10 cellular contexts compared by ENCODE assay signal in the genomic region with DNA sequence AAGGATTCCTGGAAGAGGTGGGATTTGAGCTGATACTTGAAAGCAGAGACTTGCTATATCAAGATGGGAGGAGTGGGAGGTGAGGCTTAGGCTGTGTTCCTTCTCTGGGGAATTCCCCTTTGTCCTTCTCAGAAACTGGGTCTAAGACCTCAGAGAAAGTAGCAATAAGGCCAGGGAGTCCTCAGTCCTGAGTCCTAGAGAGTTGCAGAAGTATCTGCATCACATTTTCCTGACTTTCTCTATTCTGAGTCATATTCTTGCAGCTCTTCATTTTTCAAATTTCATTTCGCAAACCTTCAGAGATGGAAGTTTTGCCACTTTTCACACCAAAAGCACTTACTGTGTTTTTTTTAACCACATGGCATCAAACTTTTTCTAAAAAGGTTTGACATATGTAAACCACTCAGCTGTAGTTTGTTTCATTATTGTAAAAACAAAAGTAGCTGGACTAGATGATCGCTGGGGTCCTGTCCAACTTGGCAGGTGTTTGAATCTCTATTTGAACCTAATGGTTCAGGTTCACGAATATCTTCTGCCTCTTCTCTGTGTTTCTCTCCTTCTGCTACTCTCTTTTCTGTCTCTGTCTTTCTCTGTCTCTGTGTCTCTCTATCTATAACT. TPM values are rescaled to one million over a fixed set of nuclear protein-coding genes. Genes with fewer than 3 reads are reported as not detected.
A peak's percentile ranks its signal among the peaks of the same experiment; 100 is the strongest.
DNase-seq lines count a peak whose midpoint lies in the region; ATAC-seq and TF ChIP-seq lines count a peak whose summit lies in the region.
"Had no signal": no experiment of that assay in that cellular context is flagged by ENCODE, and none has a peak within 500 bp of the region (broad histone marks: within the 10 kb centered on the region; RNA-seq: fewer than 3 reads in every experiment).

No MANE protein-coding gene starts in this region.

- intact Hi-C loops in activated CD8-positive, alpha-beta T cell treated with anti-CD3 and anti-CD28 coated beads for 36 hours (cut with micrococcal nuclease), result no loop called here

- TF ChIP-seq CTCF in activated CD8-positive, alpha-beta T cell treated with anti-CD3 and anti-CD28 coated beads for 36 hours (IDR thresholded peaks at IDR 0.05), result no peak

- peak overlapping the region; percentile 6 for H3K27ac Mint-ChIP-seq in activated CD8-positive, alpha-beta T cell treated with anti-CD3 and anti-CD28 coated beads for 36 hours
- no peak overlapping the region for H3K27ac Mint-ChIP-seq in activated CD8-positive, alpha-beta T cell treated with anti-CD3 and anti-CD28 coated beads, Interleukin-2, amount 10 ng/mL, durations not matched to agents 7 days and 5 days
- peak overlapping the region; percentile 9 for H3K27ac Mint-ChIP-seq in activated naive CD8-positive, alpha-beta T cell
- no peak overlapping the region for H3K27ac Mint-ChIP-seq in stimulated activated effector memory CD8-positive, alpha-beta T cell treated with anti-CD3 and anti-CD28 coated beads, Interleukin-12 subunit alpha, Interleukin-12 subunit beta, amount 100 ng/mL, for 72 hours

- CTCF ChIA-PET in activated CD8-positive, alpha-beta T cell treated with anti-CD3 and anti-CD28 coated beads for 36 hours (lab: Charles Lee), result interaction anchor here (0.9 to 1.4 kb wide), 4 partner anchors 9 to 298 kb away, joined by 3 to 4 read pairs (median 4); no protein-coding TSS in a partner anchor
- CTCF ChIA-PET in activated CD8-positive, alpha-beta T cell treated with anti-CD3 and anti-CD28 coated beads, Interleukin-2, amount 10 ng/mL, durations not matched to agents 7 days and 5 days (lab: Charles Lee), result interaction anchor here (1.1 to 2.6 kb wide), 5 partner anchors 25 to 232 kb away, joined by 3 to 7 read pairs (median 3); no protein-coding TSS in a partner anchor

- H3K36me3 Mint-ChIP-seq in activated CD8-positive, alpha-beta T cell treated with anti-CD3 and anti-CD28 coated beads for 36 hours (ENCODE audit: low read depth), result no peaks in the 10 kb centered on the region
- no peaks in the 10 kb centered on the region for H3K36me3 Mint-ChIP-seq in activated CD8-positive, alpha-beta T cell treated with anti-CD3 and anti-CD28 coated beads, Interleukin-2, amount 10 ng/mL, durations not matched to agents 7 days and 5 days (ENCODE audit: low read depth)
- H3K36me3 Mint-ChIP-seq in activated naive CD8-positive, alpha-beta T cell, result no peaks in the 10 kb centered on the region
- no peaks in the 10 kb centered on the region for H3K36me3 Mint-ChIP-seq in stimulated activated effector memory CD8-positive, alpha-beta T cell treated with anti-CD3 and anti-CD28 coated beads, Interleukin-12 subunit alpha, Interleukin-12 subunit beta, amount 100 ng/mL, for 72 hours

- H3K9me3 Mint-ChIP-seq in activated CD8-positive, alpha-beta T cell treated with anti-CD3 and anti-CD28 coated beads for 36 hours, result no peaks in the 10 kb centered on the region
- H3K9me3 Mint-ChIP-seq in activated CD8-positive, alpha-beta T cell treated with anti-CD3 and anti-CD28 coated beads, Interleukin-2, amount 10 ng/mL, durations not matched to agents 7 days and 5 days (ENCODE audit: insufficient read depth), result no peaks in the 10 kb centered on the region
- no peaks in the 10 kb centered on the region for H3K9me3 Mint-ChIP-seq in activated naive CD8-positive, alpha-beta T cell (ENCODE audit: low read depth)
- H3K9me3 Mint-ChIP-seq in stimulated activated effector memory CD8-positive, alpha-beta T cell treated with anti-CD3 and anti-CD28 coated beads, Interleukin-12 subunit alpha, Interleukin-12 subunit beta, amount 100 ng/mL, for 72 hours, result no peaks in the 10 kb centered on the region

- ATAC-seq in activated CD8-positive, alpha-beta T cell treated with anti-CD3 and anti-CD28 coated beads for 36 hours, result peak; percentile 88
- no peak for ATAC-seq in activated CD8-positive, alpha-beta T cell treated with anti-CD3 and anti-CD28 coated beads, Interleukin-2, amount 10 ng/mL, durations not matched to agents 7 days and 5 days
- ATAC-seq in GM21723 (IDR thresholded peaks at IDR 0.05; ENCODE audit: unreplicated experiment) (peak; percentile 72), SK-N-SH treated with all-trans-retinoic acid at 6 μM for 48 hours (no peak)
- ATAC-seq in stimulated activated effector memory CD8-positive, alpha-beta T cell treated with anti-CD3 and anti-CD28 coated beads, Interleukin-12 subunit alpha, Interleukin-12 subunit beta, amount 100 ng/mL, for 72 hours, result peak; percentile 89

- POLR2A ChIA-PET in activated CD8-positive, alpha-beta T cell treated with anti-CD3 and anti-CD28 coated beads for 36 hours (lab: Charles Lee), result interaction anchor here (0.7 to 1.5 kb wide), 4 partner anchors 14 to 153 kb away, joined by 3 read pairs; no protein-coding TSS in a partner anchor
- POLR2A ChIA-PET in activated CD8-positive, alpha-beta T cell treated with anti-CD3 and anti-CD28 coated beads, Interleukin-2, amount 10 ng/mL, durations not matched to agents 7 days and 5 days (lab: Charles Lee), result interaction anchor here (0.6 kb wide), 1 partner anchor 96 kb away, joined by 3 read pairs; no protein-coding TSS in a partner anchor

- H3K4me3 Mint-ChIP-seq in activated CD8-positive, alpha-beta T cell treated with anti-CD3 and anti-CD28 coated beads for 36 hours, result no peak overlapping the region
- H3K4me3 Mint-ChIP-seq in activated CD8-positive, alpha-beta T cell treated with anti-CD3 and anti-CD28 coated beads, Interleukin-2, amount 10 ng/mL, durations not matched to agents 7 days and 5 days, result no peak overlapping the region
- no peak overlapping the region for H3K4me3 Mint-ChIP-seq in activated naive CD8-positive, alpha-beta T cell
- peak overlapping the region; percentile 44 for H3K4me3 Mint-ChIP-seq in stimulated activated effector memory CD8-positive, alpha-beta T cell treated with anti-CD3 and anti-CD28 coated beads, Interleukin-12 subunit alpha, Interleukin-12 subunit beta, amount 100 ng/mL, for 72 hours

- H3K4me1 Mint-ChIP-seq in activated CD8-positive, alpha-beta T cell treated with anti-CD3 and anti-CD28 coated beads for 36 hours (ENCODE audit: low read depth), result peaks cover 34% of the 10 kb centered on the region
- H3K4me1 Mint-ChIP-seq in activated CD8-positive, alpha-beta T cell treated with anti-CD3 and anti-CD28 coated beads, Interleukin-2, amount 10 ng/mL, durations not matched to agents 7 days and 5 days (ENCODE audit: low read depth), result peaks cover 25% of the 10 kb centered on the region
- peaks cover 9% of the 10 kb centered on the region for H3K4me1 Mint-ChIP-seq in activated naive CD8-positive, alpha-beta T cell (ENCODE audit: low read depth)
- peaks cover 49% of the 10 kb centered on the region for H3K4me1 Mint-ChIP-seq in stimulated activated effector memory CD8-positive, alpha-beta T cell treated with anti-CD3 and anti-CD28 coated beads, Interleukin-12 subunit alpha, Interleukin-12 subunit beta, amount 100 ng/mL, for 72 hours

- DNase-seq in activated CD8-positive, alpha-beta T cell treated with anti-CD3 and anti-CD28 coated beads for 36 hours, result peak; percentile 28
- DNase-seq in activated CD8-positive, alpha-beta T cell treated with anti-CD3 and anti-CD28 coated beads, Interleukin-2, amount 10 ng/mL, durations not matched to agents 7 days and 5 days, result no peak
- no peak for DNase-seq in stimulated activated effector memory CD8-positive, alpha-beta T cell treated with anti-CD3 and anti-CD28 coated beads, Interleukin-12 subunit alpha, Interleukin-12 subunit beta, amount 100 ng/mL, for 72 hours (ENCODE audit: low spot score in 2 of 2)
- DNase-seq in HPDE6-E6E7 (ENCODE audit: extremely low spot score) (no peak), DMS114 treated with DMSO at 0.1 percent for 48 hours (lab: John Stamatoyannopoulos, UW; ENCODE audit: unreplicated experiment) (no peak)
- DNase-seq: PC-9, right lobe of liver had no signal

- no peaks in the 10 kb centered on the region for H3K27me3 Mint-ChIP-seq in activated CD8-positive, alpha-beta T cell treated with anti-CD3 and anti-CD28 coated beads for 36 hours
- no peaks in the 10 kb centered on the region for H3K27me3 Mint-ChIP-seq in activated CD8-positive, alpha-beta T cell treated with anti-CD3 and anti-CD28 coated beads, Interleukin-2, amount 10 ng/mL, durations not matched to agents 7 days and 5 days (ENCODE audit: low read depth)
- no peaks in the 10 kb centered on the region for H3K27me3 Mint-ChIP-seq in activated naive CD8-positive, alpha-beta T cell

TF ChIP-seq in SK-N-SH treated with all-trans-retinoic acid at 6 μM for 48 hours, 23 proteins besides CTCF, POLR2A, EP300 and RAD21 (continues in another document):
- TF ChIP-seq ZNF70 (CRISPR knock-in tag; IDR thresholded peaks at IDR 0.05), result no peak
- TF ChIP-seq PPARA (CRISPR knock-in tag; IDR thresholded peaks at IDR 0.05; ENCODE audit: borderline replicate concordance), result no peak
- TF ChIP-seq ISL1 (CRISPR knock-in tag; IDR thresholded peaks at IDR 0.05), result no peak
- TF ChIP-seq TOX (CRISPR knock-in tag; IDR thresholded peaks at IDR 0.05; ENCODE audit: borderline replicate concordance), result no peak
- no peak for TF ChIP-seq SNAI2 (CRISPR knock-in tag; IDR thresholded peaks at IDR 0.05)
- TF ChIP-seq, protein P1, sequence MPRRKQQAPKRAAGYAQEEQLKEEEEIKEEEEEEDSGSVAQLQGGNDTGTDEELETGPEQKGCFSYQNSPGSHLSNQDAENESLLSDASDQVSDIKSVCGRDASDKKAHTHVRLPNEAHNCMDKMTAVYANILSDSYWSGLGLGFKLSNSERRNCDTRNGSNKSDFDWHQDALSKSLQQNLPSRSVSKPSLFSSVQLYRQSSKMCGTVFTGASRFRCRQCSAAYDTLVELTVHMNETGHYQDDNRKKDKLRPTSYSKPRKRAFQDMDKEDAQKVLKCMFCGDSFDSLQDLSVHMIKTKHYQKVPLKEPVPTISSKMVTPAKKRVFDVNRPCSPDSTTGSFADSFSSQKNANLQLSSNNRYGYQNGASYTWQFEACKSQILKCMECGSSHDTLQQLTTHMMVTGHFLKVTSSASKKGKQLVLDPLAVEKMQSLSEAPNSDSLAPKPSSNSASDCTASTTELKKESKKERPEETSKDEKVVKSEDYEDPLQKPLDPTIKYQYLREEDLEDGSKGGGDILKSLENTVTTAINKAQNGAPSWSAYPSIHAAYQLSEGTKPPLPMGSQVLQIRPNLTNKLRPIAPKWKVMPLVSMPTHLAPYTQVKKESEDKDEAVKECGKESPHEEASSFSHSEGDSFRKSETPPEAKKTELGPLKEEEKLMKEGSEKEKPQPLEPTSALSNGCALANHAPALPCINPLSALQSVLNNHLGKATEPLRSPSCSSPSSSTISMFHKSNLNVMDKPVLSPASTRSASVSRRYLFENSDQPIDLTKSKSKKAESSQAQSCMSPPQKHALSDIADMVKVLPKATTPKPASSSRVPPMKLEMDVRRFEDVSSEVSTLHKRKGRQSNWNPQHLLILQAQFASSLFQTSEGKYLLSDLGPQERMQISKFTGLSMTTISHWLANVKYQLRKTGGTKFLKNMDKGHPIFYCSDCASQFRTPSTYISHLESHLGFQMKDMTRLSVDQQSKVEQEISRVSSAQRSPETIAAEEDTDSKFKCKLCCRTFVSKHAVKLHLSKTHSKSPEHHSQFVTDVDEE (CRISPR knock-in tag; IDR thresholded peaks at IDR 0.05), result no peak
- no peak for TF ChIP-seq ZFP30 (CRISPR knock-in tag; IDR thresholded peaks at IDR 0.05)
- TF ChIP-seq OSR1 (CRISPR knock-in tag; IDR thresholded peaks at IDR 0.05), result no peak
- TF ChIP-seq ZFP3 (CRISPR knock-in tag; IDR thresholded peaks at IDR 0.05), result no peak

RNA-seq across cellular contexts. Expression of gene COLQ, which starts 21.3 kb away (rescaled TPM):
- 1 to 10 TPM; 2.3 to 2.9 TPM for total RNA-seq in activated CD8-positive, alpha-beta T cell treated with anti-CD3 and anti-CD28 coated beads for 36 hours
- 1 to 10 TPM; 5.3 to 6.0 TPM for total RNA-seq in activated CD8-positive, alpha-beta T cell treated with anti-CD3 and anti-CD28 coated beads, Interleukin-2, amount 10 ng/mL, durations not matched to agents 7 days and 5 days

Comparison
In these comparisons a context has a peak if more than half of its experiments do, and no peak if none do; other contexts are left out.
1. ATAC-seq: peak in activated CD8-positive, alpha-beta T cell treated with anti-CD3 and anti-CD28 coated beads for 36 hours (single experiment), GM21723 (single experiment) and stimulated activated effector memory CD8-positive, alpha-beta T cell treated with anti-CD3 and anti-CD28 coated beads, Interleukin-12 subunit alpha, Interleukin-12 subunit beta, amount 100 ng/mL, for 72 hours (single experiment); none in activated CD8-positive, alpha-beta T cell treated with anti-CD3 and anti-CD28 coated beads, Interleukin-2, amount 10 ng/mL, durations not matched to agents 7 days and 5 days (single experiment) and SK-N-SH treated with all-trans-retinoic acid at 6 μM for 48 hours (single experiment).
2. H3K27ac Mint-ChIP-seq: peak in activated CD8-positive, alpha-beta T cell treated with anti-CD3 and anti-CD28 coated beads for 36 hours (single experiment) and activated naive CD8-positive, alpha-beta T cell (single experiment); none in activated CD8-positive, alpha-beta T cell treated with anti-CD3 and anti-CD28 coated beads, Interleukin-2, amount 10 ng/mL, durations not matched to agents 7 days and 5 days (single experiment) and stimulated activated effector memory CD8-positive, alpha-beta T cell treated with anti-CD3 and anti-CD28 coated beads, Interleukin-12 subunit alpha, Interleukin-12 subunit beta, amount 100 ng/mL, for 72 hours (single experiment).